In genomic region chr15:89893027-89893426, GRCh38 we compare ENCODE assay signal across 1 cellular context.
TF ChIP-seq lines count a peak whose summit lies in the region.

No MANE protein-coding gene starts in this region.

TF ChIP-seq in GM23338, 12 proteins besides CTCF, POLR2A, EP300 and RAD21 (continued from another document):
- TF ChIP-seq ETS1 (IDR thresholded peaks at IDR 0.05), result no peak
- no peak for TF ChIP-seq JUNB (IDR thresholded peaks at IDR 0.05; ENCODE audit: unreplicated experiment)
